In the genomic region with DNA sequence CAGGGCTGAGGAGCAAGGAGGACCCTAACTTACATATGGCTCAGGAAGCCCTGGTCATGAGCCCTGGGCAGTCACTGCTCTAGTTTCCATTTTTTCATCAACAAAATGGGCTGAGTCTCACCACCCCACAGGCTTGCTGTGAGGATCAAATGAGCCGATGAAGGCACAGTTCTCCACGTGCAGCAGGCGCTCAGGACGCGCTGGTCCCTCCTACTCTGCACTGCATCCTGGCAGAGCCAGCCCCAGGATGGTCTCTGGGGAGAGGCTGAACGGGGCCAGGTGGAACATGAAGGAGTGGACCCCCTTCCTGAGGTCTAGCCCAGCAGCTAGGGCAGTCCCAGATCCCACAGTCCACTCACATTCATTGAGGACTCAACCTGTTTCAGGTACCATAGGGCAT, we compare ENCODE assay signal across 25 cellular contexts.
"Had no signal": no experiment of that assay in that cellular context is flagged by ENCODE, and none has a peak within 500 bp of the region (broad histone marks: within the 10 kb centered on the region; RNA-seq: fewer than 3 reads in every experiment).

No MANE protein-coding gene starts in this region.

- H3K9ac ChIP-seq: parathyroid adenoma had no signal

- H3K36me3 ChIP-seq: left ventricle myocardium inferior, right lobe of liver, tibial nerve, uterus had no signal

- H3K79me2 ChIP-seq: parathyroid adenoma had no signal

- ATAC-seq: psoas muscle; right lobe of liver; stimulated activated memory B cell treated with anti-CD40 and anti-IgM and Interleukin-4, amounts not matched to agents 10 μg/mL and 1 μg/mL and 100 μg/mL, for 72 hours; stimulated activated naive CD8-positive, alpha-beta T cell treated with anti-CD3 and anti-CD28 coated beads, Interleukin-15, amount 100 ng/mL, for 72 hours had no signal

- H3K4me2 ChIP-seq: smooth muscle cell had no signal

- H3K4me3 ChIP-seq: left ventricle myocardium inferior, lung, psoas muscle, right lobe of liver, smooth muscle cell, tibial nerve, uterus had no signal

- H3K27me3 ChIP-seq: right lobe of liver, tibial nerve, uterus had no signal

- H2AFZ ChIP-seq: parathyroid adenoma had no signal

- H3K4me1 Mint-ChIP-seq: immature natural killer cell; mesothelial cell of epicardium; naive B cell; stimulated activated memory B cell treated with anti-CD40 and anti-IgM and Interleukin-4, amounts not matched to agents 10 μg/mL and 1 μg/mL and 100 μg/mL, for 72 hours; stimulated activated naive CD8-positive, alpha-beta T cell treated with anti-CD3 and anti-CD28 coated beads, Interleukin-15, amount 100 ng/mL, for 72 hours had no signal

- H3K27ac Mint-ChIP-seq: immature natural killer cell; mesothelial cell of epicardium; naive B cell; natural killer cell treated with Interleukin-12 subunit alpha and Interleukin-12 subunit beta and Interleukin-15 and Interleukin-18, amount 100 ng/mL, for 72 hours; stimulated activated memory B cell treated with anti-CD40 and anti-IgM and Interleukin-4, amounts not matched to agents 10 μg/mL and 1 μg/mL and 100 μg/mL, for 72 hours; stimulated activated naive CD8-positive, alpha-beta T cell treated with anti-CD3 and anti-CD28 coated beads, Interleukin-15, amount 100 ng/mL, for 72 hours; type B pancreatic cell had no signal

- DNase-seq: hypothalamus; immature natural killer cell; left ventricle myocardium inferior; mesendoderm; naive B cell; nucleus accumbens; psoas muscle; right lobe of liver; stimulated activated CD4-positive, alpha-beta T cell treated with anti-CD3 and anti-CD28 coated beads, Interleukin-1b, Interleukin-23, amount 100 ng/mL, for 48 hours; stimulated activated CD4-positive, alpha-beta T cell treated with anti-CD3 and anti-CD28 coated beads, Interleukin-2, amount 100 ng/mL, for 48 hours; stimulated activated CD4-positive, alpha-beta T cell treated with anti-CD3 and anti-CD28 coated beads, Interleukin-4, amount 100 ng/mL, for 4 hours; stimulated activated CD8-positive, alpha-beta memory T cell treated with anti-CD3 and anti-CD28 coated beads, Interleukin-4, amount 100 ng/mL, for 48 hours; stimulated activated naive CD4-positive, alpha-beta T cell treated with Interleukin-2 at 50 U/mL for 16 hours; stimulated activated naive CD8-positive, alpha-beta T cell treated with anti-CD3 and anti-CD28 coated beads, Interleukin-15, amount 100 ng/mL, for 72 hours; substantia nigra; uterus had no signal

- H3K4me3 Mint-ChIP-seq: immature natural killer cell; mesothelial cell of epicardium; naive B cell; natural killer cell treated with Interleukin-12 subunit alpha and Interleukin-12 subunit beta and Interleukin-15 and Interleukin-18, amount 100 ng/mL, for 72 hours; stimulated activated memory B cell treated with anti-CD40 and anti-IgM and Interleukin-4, amounts not matched to agents 10 μg/mL and 1 μg/mL and 100 μg/mL, for 72 hours; stimulated activated naive CD8-positive, alpha-beta T cell treated with anti-CD3 and anti-CD28 coated beads, Interleukin-15, amount 100 ng/mL, for 72 hours; type B pancreatic cell had no signal

- H3K27ac ChIP-seq: left ventricle myocardium inferior, parathyroid adenoma, psoas muscle, right lobe of liver, tibial nerve, uterus had no signal

- H3K9me3 Mint-ChIP-seq: immature natural killer cell; mesothelial cell of epicardium; natural killer cell treated with Interleukin-12 subunit alpha and Interleukin-12 subunit beta and Interleukin-15 and Interleukin-18, amount 100 ng/mL, for 72 hours; type B pancreatic cell had no signal

- H3K36me3 Mint-ChIP-seq: immature natural killer cell; mesothelial cell of epicardium; naive B cell; natural killer cell treated with Interleukin-12 subunit alpha and Interleukin-12 subunit beta and Interleukin-15 and Interleukin-18, amount 100 ng/mL, for 72 hours; stimulated activated memory B cell treated with anti-CD40 and anti-IgM and Interleukin-4, amounts not matched to agents 10 μg/mL and 1 μg/mL and 100 μg/mL, for 72 hours; type B pancreatic cell had no signal

- H3K9me3 ChIP-seq: left ventricle myocardium inferior, psoas muscle, right lobe of liver, tibial nerve, uterus had no signal

- H3K4me1 ChIP-seq: left ventricle myocardium inferior, parathyroid adenoma, psoas muscle, right lobe of liver, tibial nerve, uterus had no signal

- FAIRE-seq: islet of Langerhans had no signal
